In the genomic region with DNA sequence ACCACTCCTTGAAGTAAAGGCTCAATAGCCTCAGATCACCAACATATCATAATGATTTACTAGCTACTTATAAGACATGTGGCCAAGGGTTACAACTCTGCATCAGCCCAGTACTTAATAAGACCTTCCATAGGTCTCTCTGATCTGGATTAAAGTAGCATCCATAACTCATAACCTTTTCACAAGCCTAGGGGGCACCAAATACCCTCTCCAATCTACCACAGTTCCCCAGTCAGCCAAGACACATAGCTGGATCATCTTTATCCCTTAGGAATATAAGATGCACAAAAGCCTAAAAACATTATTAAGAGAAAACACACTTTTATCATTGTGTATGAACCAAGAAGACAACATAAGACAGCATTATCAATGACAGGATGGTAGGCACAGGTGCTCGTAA, we compare ENCODE assay signal across 12 cellular contexts. TPM values are rescaled to one million over a fixed set of nuclear protein-coding genes. Genes with fewer than 3 reads are reported as not detected.
A peak's percentile ranks its signal among the peaks of the same experiment; 100 is the strongest.
DNase-seq lines count a peak whose midpoint lies in the region; ATAC-seq and TF ChIP-seq lines count a peak whose summit lies in the region.
"Had no signal": no experiment of that assay in that cellular context is flagged by ENCODE, and none has a peak within 500 bp of the region (broad histone marks: within the 10 kb centered on the region; RNA-seq: fewer than 3 reads in every experiment).

No MANE protein-coding gene starts in this region.

- H3K4me3 ChIP-seq in AG10803 (ENCODE audit: low read length) (no peak overlapping the region), GM23248 (no peak overlapping the region)
- H3K4me3 ChIP-seq: coronary artery had no signal

- in situ Hi-C loops in GM23248 (cut with MboI) (no loop called here), SK-MEL-5 (cut with HindIII; ENCODE audit: low pct_unique_long_range_greater_than_20kb, low sequenced_read_pairs) (no loop called here)

- H3K27me3 ChIP-seq in GM23248 (replicated peaks; ENCODE audit: insufficient read depth): no peaks in the 10 kb centered on the region

- peaks cover 25% of the 10 kb centered on the region for H3K79me2 ChIP-seq in GM23248 (ENCODE audit: insufficient read depth)

- no peak overlapping the region for H2AFZ ChIP-seq in GM23248

- no peak overlapping the region for H3K27ac ChIP-seq in GM23248
- H3K27ac ChIP-seq: coronary artery had no signal

- ATAC-seq in HG03095 (IDR thresholded peaks at IDR 0.05; ENCODE audit: unreplicated experiment) (no peak), HG03175 (IDR thresholded peaks at IDR 0.05; ENCODE audit: unreplicated experiment) (no peak)

- no peaks in the 10 kb centered on the region for H4K20me1 ChIP-seq in GM23248 (ENCODE audit: insufficient read depth)

- H3K4me1 ChIP-seq in GM23248 (ENCODE audit: insufficient read depth): peaks cover 11% of the 10 kb centered on the region

- no peaks in the 10 kb centered on the region for H3K9me2 ChIP-seq in GM23248 (ENCODE audit: insufficient read depth)

- H3K4me2 ChIP-seq in GM23248 (ENCODE audit: unreplicated experiment): no peak overlapping the region

- no peaks in the 10 kb centered on the region for H3K9me3 ChIP-seq in GM23248 (ENCODE audit: low read depth)

- H3F3A ChIP-seq in GM23248 (ENCODE audit: insufficient read depth): no peaks in the 10 kb centered on the region

- no peak; the same call in 1 of the 2 replicates for TF ChIP-seq CTCF in AG10803 (conservative IDR thresholded peaks at IDR 0.05; ENCODE audit: low read length)

- H3K36me3 ChIP-seq in GM23248 (ENCODE audit: low read depth): peaks cover 3% of the 10 kb centered on the region; the same call in 1 of the 2 replicates

- 94 to 96% methylated on average over 1 of the region's 1 CpG for WGBS in GM23248 (ENCODE audit: low coverage in 1 of 2, low lambda C conversion rate in 2 of 2, missing lambda C conversion rate in 2 of 2), 2 experiments

- DNase-seq in AG10803 (ENCODE audit: low read depth): peak; percentile 8
- peak; percentile 9 for DNase-seq in GM23248
- peak; percentile 58 for DNase-seq in SK-MEL-5 (ENCODE audit: low read depth, low spot score)
- peak; percentile 11 for DNase-seq in globus pallidus (ENCODE audit: low spot score)
- no peak for DNase-seq in stimulated activated CD4-positive, alpha-beta T cell treated with anti-CD3 and anti-CD28 coated beads, Interleukin-2, amount 100 ng/mL, for 48 hours
- no peak for DNase-seq in middle frontal gyrus (ENCODE audit: extremely low spot score, low spot score)
- DNase-seq: KG1, NCI-H526 treated with DMSO at 0.1 percent for 48 hours, trophoblast cell had no signal

- H3K9ac ChIP-seq in GM23248: no peak overlapping the region

RNA-seq across cellular contexts. Expression of a gene that starts 22.1 kb away (rescaled TPM):
- total RNA-seq in GM23248 (2014; rRNA removed; shearing (Covaris generic)): 15.3 and 15.7 TPM in 2 replicates
- 11.3 and 14.5 TPM in 2 replicates for polyA plus RNA-seq in GM23248 (2016; fragmentation: Nextera tagmentation; extraction: Ambion mirVana)
- total RNA-seq in SK-MEL-5 (2014; rRNA removed; shearing (Covaris generic)): 12.8 and 14.0 TPM in 2 replicates
- 7.9 and 12.5 TPM in 2 replicates for polyA plus RNA-seq in SK-MEL-5 (2015; cell fraction: cytosol; rRNA removed)
- 13.7 and 16.7 TPM in 2 replicates for polyA plus RNA-seq in SK-MEL-5 (2015; cell fraction: nucleus; rRNA removed)

Comparison
In these comparisons a context has a peak if more than half of its experiments do, and no peak if none do; other contexts are left out.
1. DNase-seq: peak in AG10803 (single experiment), GM23248 (single experiment), SK-MEL-5 (single experiment) and globus pallidus (single experiment); none in stimulated activated CD4-positive, alpha-beta T cell treated with anti-CD3 and anti-CD28 coated beads, Interleukin-2, amount 100 ng/mL, for 48 hours (0 of 2) and middle frontal gyrus (single experiment).